Comparison of ENCODE assay signal across 30 cellular contexts in genomic region chr4:67678612-67679011, GRCh38.
"Had no signal": no experiment of that assay in that cellular context is flagged by ENCODE, and none has a peak within 500 bp of the region (broad histone marks: within the 10 kb centered on the region; RNA-seq: fewer than 3 reads in every experiment).

No MANE protein-coding gene starts in this region.

- H3K27me3 ChIP-seq: brain microvascular endothelial cell, cardiac muscle cell, MG63 had no signal

- H3K4me2 ChIP-seq: PC-9 had no signal

- H3K4me3 ChIP-seq: cardiac muscle cell, MG63, PC-9 had no signal

- H3K27ac ChIP-seq: brain microvascular endothelial cell, cardiac muscle cell, PC-9, WERI-Rb-1 had no signal

- H3K9me3 ChIP-seq: MG63 had no signal

- ATAC-seq: activated CD8-positive, alpha-beta T cell treated with anti-CD3 and anti-CD28 coated beads for 36 hours; activated naive CD8-positive, alpha-beta T cell treated with anti-CD3 and anti-CD28 coated beads, Interleukin-2, amount 50 U/mL, for 24 hours had no signal

- DNase-seq: activated CD4-positive, alpha-beta T cell treated with anti-CD3 and anti-CD28 coated beads, Interleukin-2, amount 10 ng/mL, durations not matched to agents 24 days and 14 days; activated CD4-positive, alpha-beta T cell treated with anti-CD3 and anti-CD28 coated beads, Interleukin-2, amount 50 U/mL, for 4 hours; activated CD4-positive, CD25-positive, alpha-beta regulatory T cell; activated CD8-positive, alpha-beta T cell treated with anti-CD3 and anti-CD28 coated beads for 36 hours; activated effector memory CD4-positive, alpha-beta T cell treated with Interleukin-2 at 50 U/mL for 16 hours; activated naive CD4-positive, alpha-beta T cell treated with anti-CD3 and anti-CD28 coated beads, Interleukin-2, amount 10 ng/mL, durations not matched to agents 7 days and 5 days; activated naive CD8-positive, alpha-beta T cell treated with anti-CD3 and anti-CD28 coated beads, Interleukin-2, amount 50 U/mL, for 24 hours; activated T-cell treated with anti-CD3 and anti-CD28 coated beads, Interleukin-2, amount 50 U/mL, for 1 hour; anterior cingulate cortex; brain microvascular endothelial cell; Kasumi-1; KG1; MG63; NCI-H1048; NCI-H1105 treated with DMSO at 0.1 percent for 48 hours; NCI-H1436; NCI-H1694; NCI-H1930; NCI-H2081 treated with DMSO at 0.1 percent for 48 hours; NCI-H226; NCI-H526; NCI-H748 treated with DMSO at 0.1 percent for 48 hours; NK-92 treated with Interleukin-12 subunit alpha and Interleukin-12 subunit beta, amount 100 ng/mL, for 24 hours; PC-9; Right ventricle myocardium superior; SW 1271; T-helper 1 cell; T1000; WERI-Rb-1 had no signal

- H2AFZ ChIP-seq: PC-9 had no signal
